Comparison of ENCODE assay signal across 1 cellular context in genomic region chr4:141346144-141346543, GRCh38.
TF ChIP-seq lines count a peak whose summit lies in the region.

No MANE protein-coding gene starts in this region.

TF ChIP-seq in GM12878, 131 proteins besides CTCF, POLR2A, EP300 and RAD21 (continued from another document):
- TF ChIP-seq, protein P1, sequence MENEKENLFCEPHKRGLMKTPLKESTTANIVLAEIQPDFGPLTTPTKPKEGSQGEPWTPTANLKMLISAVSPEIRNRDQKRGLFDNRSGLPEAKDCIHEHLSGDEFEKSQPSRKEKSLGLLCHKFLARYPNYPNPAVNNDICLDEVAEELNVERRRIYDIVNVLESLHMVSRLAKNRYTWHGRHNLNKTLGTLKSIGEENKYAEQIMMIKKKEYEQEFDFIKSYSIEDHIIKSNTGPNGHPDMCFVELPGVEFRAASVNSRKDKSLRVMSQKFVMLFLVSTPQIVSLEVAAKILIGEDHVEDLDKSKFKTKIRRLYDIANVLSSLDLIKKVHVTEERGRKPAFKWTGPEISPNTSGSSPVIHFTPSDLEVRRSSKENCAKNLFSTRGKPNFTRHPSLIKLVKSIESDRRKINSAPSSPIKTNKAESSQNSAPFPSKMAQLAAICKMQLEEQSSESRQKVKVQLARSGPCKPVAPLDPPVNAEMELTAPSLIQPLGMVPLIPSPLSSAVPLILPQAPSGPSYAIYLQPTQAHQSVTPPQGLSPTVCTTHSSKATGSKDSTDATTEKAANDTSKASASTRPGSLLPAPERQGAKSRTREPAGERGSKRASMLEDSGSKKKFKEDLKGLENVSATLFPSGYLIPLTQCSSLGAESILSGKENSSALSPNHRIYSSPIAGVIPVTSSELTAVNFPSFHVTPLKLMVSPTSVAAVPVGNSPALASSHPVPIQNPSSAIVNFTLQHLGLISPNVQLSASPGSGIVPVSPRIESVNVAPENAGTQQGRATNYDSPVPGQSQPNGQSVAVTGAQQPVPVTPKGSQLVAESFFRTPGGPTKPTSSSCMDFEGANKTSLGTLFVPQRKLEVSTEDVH (IDR thresholded peaks at IDR 0.05; ENCODE audit: low read depth, partially characterized antibody), result no peak
- no peak for TF ChIP-seq RFX5 (IDR thresholded peaks at IDR 0.05; ENCODE audit: low read depth, low read length)
